Comparison of ENCODE assay signal across 21 cellular contexts in the genomic region with DNA sequence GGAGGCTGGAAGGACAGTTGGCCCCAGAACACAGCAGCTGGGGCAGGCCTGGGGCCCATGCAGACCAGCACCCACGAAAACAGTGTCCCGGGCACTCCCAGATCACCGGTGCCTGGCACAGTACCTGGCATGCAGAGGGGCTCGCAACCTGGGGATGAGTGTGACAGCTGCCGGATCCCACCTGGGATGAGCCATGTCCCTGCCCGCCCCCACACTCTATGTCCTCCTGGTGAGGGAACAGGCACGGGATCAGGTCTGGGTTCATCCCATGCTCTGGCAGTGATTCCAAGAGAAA. TPM values are rescaled to one million over a fixed set of nuclear protein-coding genes. Genes with fewer than 3 reads are reported as not detected.
"Had no signal": no experiment of that assay in that cellular context is flagged by ENCODE, and none has a peak within 500 bp of the region (broad histone marks: within the 10 kb centered on the region; RNA-seq: fewer than 3 reads in every experiment).

No MANE protein-coding gene starts in this region.

- H3K9me3 ChIP-seq: MG63, SJSA1 had no signal

- DNase-seq: KBM-7, MG63, NCI-H1092, NCI-H1105 treated with DMSO at 0.1 percent for 48 hours, NCI-H1417 treated with DMSO at 0.1 percent for 48 hours, NCI-H187, NCI-H2029, NCI-H2081 treated with DMSO at 0.1 percent for 48 hours, NCI-H2171, NCI-H226, NCI-H446, NCI-H510A, NCI-H524 treated with DMSO at 0.1 percent for 48 hours, NCI-H69, NCI-H774, Right ventricle myocardium superior, RPMI8226, SIG-M5 had no signal

- H3K27me3 ChIP-seq: MG63, SJSA1 had no signal

- H3K4me1 ChIP-seq: SJSA1 had no signal

- H3K27ac ChIP-seq: HL-60, SJSA1, SK-N-MC had no signal

RNA-seq across cellular contexts. Expression of gene PPP2R2C, which starts 22.8 kb away (rescaled TPM):
- total RNA-seq: SJSA1 had no signal
